ENCODE assay signal across 8 cellular contexts in genomic region chr1:160219062-160219929, GRCh38. TPM values are rescaled to one million over a fixed set of nuclear protein-coding genes. Genes with fewer than 3 reads are reported as not detected.
A peak's percentile ranks its signal among the peaks of the same experiment; 100 is the strongest.
DNase-seq lines count a peak whose midpoint lies in the region; ATAC-seq and TF ChIP-seq lines count a peak whose summit lies in the region.

No MANE protein-coding gene starts in this region.

- peak; percentile 76 for TF ChIP-seq CTCF in fibroblast of mammary gland (conservative IDR thresholded peaks at IDR 0.05; ENCODE audit: control insufficient read depth, insufficient read depth, low read depth, low read length)

- no peak overlapping the region for H3K4me3 ChIP-seq in fibroblast of mammary gland (ENCODE audit: control insufficient read depth, low read depth, low read length)

- DNase-seq in NCI-H345 (lab: John Stamatoyannopoulos, UW): peak; percentile 31
- DNase-seq in NCI-H345 treated with DMSO at 0.1 percent for 48 hours (lab: John Stamatoyannopoulos, UW; ENCODE audit: unreplicated experiment): no peak
- DNase-seq in RPMI7951 (ENCODE audit: low read depth): peak; percentile 76
- DNase-seq in fibroblast of mammary gland (ENCODE audit: low read depth): peak; percentile 76
- peak in 46 of 56 donors; percentile 18 to 79 (median 59) for DNase-seq in nucleus accumbens (lab: John Stamatoyannopoulos, UW)
- no peak for DNase-seq in NCI-H128 (lab: John Stamatoyannopoulos, UW; ENCODE audit: unreplicated experiment)

- ATAC-seq in HG02759 (IDR thresholded peaks at IDR 0.05; ENCODE audit: unreplicated experiment): no peak
- ATAC-seq in GM21723 (IDR thresholded peaks at IDR 0.05; ENCODE audit: unreplicated experiment): no peak

RNA-seq across cellular contexts. Expression of gene PEA15, which starts 14.1 kb away (rescaled TPM):
- 107 and 111 TPM in 2 replicates for total RNA-seq in RPMI7951 (2014; rRNA removed; shearing (Covaris generic))

RNA-seq across cellular contexts. Expression of gene CASQ1, which starts 28.9 kb away (rescaled TPM):
- total RNA-seq in RPMI7951 (2014; rRNA removed; shearing (Covaris generic)): not detected in 2 replicates

RNA-seq across cellular contexts. Expression of gene DCAF8, which starts 43.1 kb away (rescaled TPM):
- 28.4 and 31.4 TPM in 2 replicates for total RNA-seq in RPMI7951 (2014; rRNA removed; shearing (Covaris generic))

Comparison
In these comparisons a context has a peak if more than half of its experiments do, and no peak if none do; other contexts are left out.
1. DNase-seq: peak in NCI-H345 (single experiment), RPMI7951 (single experiment), fibroblast of mammary gland (single experiment) and nucleus accumbens (46 of 56); none in NCI-H345 treated with DMSO at 0.1 percent for 48 hours (single experiment) and NCI-H128 (single experiment).